In the genomic region with DNA sequence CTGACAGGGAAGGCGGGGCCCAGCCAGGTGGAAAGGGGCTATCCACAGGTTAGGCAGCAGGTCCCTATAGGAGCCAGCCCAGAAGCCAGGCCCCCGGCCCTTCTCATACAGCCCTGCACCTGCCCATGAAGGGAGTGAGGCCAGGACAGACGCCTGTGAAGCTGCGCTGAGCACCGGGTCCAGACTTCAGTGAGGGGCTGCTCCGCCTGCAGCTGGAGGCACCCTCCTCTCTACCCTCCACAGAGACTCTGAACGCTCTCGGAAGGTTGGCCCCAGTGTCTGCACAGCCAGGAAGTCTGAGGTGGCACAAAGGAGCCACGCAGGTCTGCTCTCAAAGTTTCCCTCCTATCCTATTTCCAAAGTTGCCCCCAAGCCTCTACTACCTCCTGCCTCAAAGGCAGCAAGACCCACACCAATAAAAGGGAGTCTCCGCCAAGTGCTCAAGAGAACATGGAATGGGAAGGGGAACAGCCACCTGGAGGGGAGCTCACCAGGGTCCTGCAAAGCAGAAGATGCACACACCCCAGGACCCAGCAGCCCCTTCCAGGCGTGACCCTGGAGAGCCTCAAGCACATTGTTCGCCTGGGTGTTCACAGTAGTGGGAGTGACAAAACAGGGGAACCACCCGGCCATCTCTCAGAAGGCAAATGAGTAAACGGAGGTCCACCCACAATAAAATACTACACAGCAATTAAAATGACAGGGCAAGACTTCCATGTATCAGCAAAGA, we compare ENCODE assay signal across 1 cellular context.
TF ChIP-seq lines count a peak whose summit lies in the region.

No MANE protein-coding gene starts in this region.

TF ChIP-seq in GM23338, 12 proteins besides CTCF, POLR2A, EP300 and RAD21 (continued from another document):
- TF ChIP-seq ZNF462 (CRISPR knock-in tag; IDR thresholded peaks at IDR 0.05) (no peak), STAT1 (IDR thresholded peaks at IDR 0.05; ENCODE audit: unreplicated experiment) (no peak)
